ENCODE assay signal across 24 cellular contexts in genomic region chr6:105204331-105204730, GRCh38. TPM values are rescaled to one million over a fixed set of nuclear protein-coding genes. Genes with fewer than 3 reads are reported as not detected.
DNase-seq lines count a peak whose midpoint lies in the region; ATAC-seq and TF ChIP-seq lines count a peak whose summit lies in the region.
"Had no signal": no experiment of that assay in that cellular context is flagged by ENCODE, and none has a peak within 500 bp of the region (broad histone marks: within the 10 kb centered on the region; RNA-seq: fewer than 3 reads in every experiment).

No MANE protein-coding gene starts in this region.

- H2BK20ac ChIP-seq in IMR-90 (ENCODE audit: low read depth, low read length): no peak overlapping the region

- intact Hi-C loops in IMR-90 (cut with micrococcal nuclease): no loop called here

- TF ChIP-seq RAD21 in IMR-90 (IDR thresholded peaks at IDR 0.05; ENCODE audit: low read length): no peak

- H3K18ac ChIP-seq in IMR-90 (ENCODE audit: low read depth, low read length) (no peak overlapping the region), neuronal stem cell (ENCODE audit: low read length) (no peak overlapping the region)

- H4K8ac ChIP-seq in IMR-90 (ENCODE audit: low read depth in 2 of 2, low read length in 2 of 2): no peak overlapping the region
- H4K8ac ChIP-seq in neuronal stem cell (ENCODE audit: low read depth, low read length): no peak overlapping the region

- peak; percentile 74 for DNase-seq in IMR-90
- DNase-seq in fibroblast of pulmonary artery (ENCODE audit: low read depth): peak; percentile 25
- DNase-seq in neuronal stem cell (ENCODE audit: low spot score): no peak
- DNase-seq in NCI-H345 treated with DMSO at 0.1 percent for 48 hours (lab: John Stamatoyannopoulos, UW; ENCODE audit: unreplicated experiment): no peak
- no peak for DNase-seq in activated CD8-positive, alpha-beta memory T cell treated with anti-CD3 and anti-CD28 coated beads, Interleukin-2, amount 50 U/mL, for 4 hours
- DNase-seq: activated CD4-positive, CD25-positive, alpha-beta regulatory T cell treated with anti-CD3 and anti-CD28 coated beads, Interleukin-2, amount 50 U/mL, for 72 hours; activated CD8-positive, alpha-beta T cell treated with anti-CD3 and anti-CD28 coated beads, Interleukin-2, amount 10 ng/mL, durations not matched to agents 7 days and 5 days; activated naive CD8-positive, alpha-beta T cell treated with anti-CD3 and anti-CD28 coated beads for 36 hours; activated T-cell treated with anti-CD3 and anti-CD28 coated beads for 4 hours; foreskin melanocyte; GOT3; heart right ventricle; left colon; NCI-H1694; NCI-H526 treated with DMSO at 0.1 percent for 48 hours; nucleus accumbens; Peyer's patch; SJCRH30; uterus had no signal

- H3K23ac ChIP-seq in IMR-90 (ENCODE audit: low read depth, low read length) (no peak overlapping the region), neuronal stem cell (ENCODE audit: low read depth, low read length, poor library complexity) (no peak overlapping the region)

- H3K27ac ChIP-seq in IMR-90 (ENCODE audit: insufficient read depth, low read length) (no peak overlapping the region), neuronal stem cell (replicated peaks; ENCODE audit: low read length) (no peak overlapping the region)
- H3K27ac ChIP-seq: heart right ventricle, Peyer's patch, SJCRH30, thoracic aorta, uterus had no signal

- TF ChIP-seq CTCF in IMR-90 (conservative IDR thresholded peaks at IDR 0.05; ENCODE audit: low read depth, low read length) (no peak), fibroblast of pulmonary artery (IDR thresholded peaks at IDR 0.05; ENCODE audit: low read length, missing control alignments) (no peak)

- no peak overlapping the region for H3K4me3 ChIP-seq in IMR-90 (ENCODE audit: insufficient read depth, low read depth, low read length)
- no peak overlapping the region for H3K4me3 ChIP-seq in fibroblast of pulmonary artery (replicated peaks; ENCODE audit: low read depth, low read length)
- no peak overlapping the region for H3K4me3 ChIP-seq in neuronal stem cell (ENCODE audit: low read length in 2 of 2)
- H3K4me3 ChIP-seq: heart right ventricle, Peyer's patch, SJCRH30, thoracic aorta, uterus had no signal

- no peak overlapping the region for H2BK12ac ChIP-seq in neuronal stem cell (ENCODE audit: low read length)

- dilution Hi-C loops in IMR-90 (cut with HindIII; ENCODE audit: low sequenced_read_pairs, unreplicated experiment): no loop called here

- H3K9me3 ChIP-seq in IMR-90 (ENCODE audit: control insufficient read depth, insufficient read depth, low read length) (no peaks in the 10 kb centered on the region), neuronal stem cell (replicated peaks in 1 of 2; ENCODE audit: control insufficient read depth in 2 of 2, insufficient read depth in 1 of 2, low read depth in 1 of 2, low read length in 2 of 2) (no peaks in the 10 kb centered on the region)
- H3K9me3 ChIP-seq: heart right ventricle, Peyer's patch, SJCRH30, thoracic aorta, uterus had no signal

- no peaks in the 10 kb centered on the region for H3K79me1 ChIP-seq in IMR-90 (ENCODE audit: low read depth in 1 of 2, low read length in 2 of 2)
- H3K79me1 ChIP-seq in neuronal stem cell (ENCODE audit: low read depth, low read length): no peaks in the 10 kb centered on the region

- H4K20me1 ChIP-seq in IMR-90 (ENCODE audit: insufficient read depth, low read length): no peaks in the 10 kb centered on the region

- H2AK5ac ChIP-seq in IMR-90 (ENCODE audit: low read depth, low read length): no peak overlapping the region
- no peak overlapping the region for H2AK5ac ChIP-seq in neuronal stem cell (ENCODE audit: low read depth, low read length)

- H2BK5ac ChIP-seq in IMR-90 (ENCODE audit: low read depth, low read length, poor library complexity, severe bottlenecking) (no peak overlapping the region), neuronal stem cell (ENCODE audit: low read length) (no peak overlapping the region)

- no peak overlapping the region for H3K56ac ChIP-seq in IMR-90 (ENCODE audit: extremely low read depth, insufficient read depth, low read length)

- no peak overlapping the region for H2AFZ ChIP-seq in IMR-90 (replicated peaks; ENCODE audit: low read length, poor library complexity)
- peak overlapping the region; percentile 13 for H2AFZ ChIP-seq in neuronal stem cell (ENCODE audit: low read length)

- no peaks in the 10 kb centered on the region for H3K27me3 ChIP-seq in IMR-90 (ENCODE audit: control insufficient read depth, insufficient read depth, low read length)
- no peaks in the 10 kb centered on the region for H3K27me3 ChIP-seq in neuronal stem cell (ENCODE audit: control insufficient read depth in 3 of 3, insufficient read depth in 3 of 3, low read depth in 1 of 3, low read length in 3 of 3)
- H3K27me3 ChIP-seq: heart right ventricle, Peyer's patch, SJCRH30, uterus had no signal

- CTCF ChIA-PET in IMR-90 (lab: Yijun Ruan, JAX): no interaction called here

- ATAC-seq in IMR-90 (ENCODE audit: low read depth) (peak; percentile 57), SK-N-SH treated with all-trans-retinoic acid at 6 μM for 48 hours (peak; percentile 80), HG03354 (IDR thresholded peaks at IDR 0.05; ENCODE audit: poor library complexity, severe bottlenecking, unreplicated experiment) (no peak)
- ATAC-seq: activated CD8-positive, alpha-beta T cell treated with anti-CD3 and anti-CD28 coated beads, Interleukin-2, amount 10 ng/mL, durations not matched to agents 7 days and 5 days; heart right ventricle; left colon had no signal

- no peak overlapping the region for H4K5ac ChIP-seq in IMR-90 (ENCODE audit: low read depth, low read length)

- H2BK15ac ChIP-seq in IMR-90 (ENCODE audit: low read depth, low read length) (no peak overlapping the region), neuronal stem cell (ENCODE audit: low read length) (no peak overlapping the region)

- in situ Hi-C loops in IMR-90 (cut with MboI; ENCODE audit: low sequenced_read_pairs): no loop called here

- POLR2A ChIA-PET in IMR-90 (lab: Charles Lee; ENCODE audit: unreplicated experiment): no interaction called here

- H2BK120ac ChIP-seq in IMR-90 (ENCODE audit: low read depth, low read length) (no peak overlapping the region), neuronal stem cell (ENCODE audit: low read depth, low read length) (no peak overlapping the region)

- H3K36me3 ChIP-seq in IMR-90 (ENCODE audit: control insufficient read depth, insufficient read depth, low read length): no peaks in the 10 kb centered on the region
- no peaks in the 10 kb centered on the region for H3K36me3 ChIP-seq in neuronal stem cell (replicated peaks in 1 of 2; ENCODE audit: control insufficient read depth in 2 of 2, insufficient read depth in 2 of 2, low read length in 2 of 2)
- H3K36me3 ChIP-seq: heart right ventricle, Peyer's patch, SJCRH30, thoracic aorta, uterus had no signal

- BruUV-seq in IMR-90 (replicated peaks; lab: Mats Ljungman, UMichigan): no TSS peak

- H4K91ac ChIP-seq in IMR-90 (ENCODE audit: insufficient read depth, low read depth, low read length): no peak overlapping the region
- no peak overlapping the region for H4K91ac ChIP-seq in neuronal stem cell (ENCODE audit: low read depth, low read length, poor library complexity)

- H3K4me2 ChIP-seq in IMR-90 (ENCODE audit: low read depth, low read length): no peak overlapping the region; the same call in 1 of the 2 replicates
- H3K4me2 ChIP-seq in neuronal stem cell (ENCODE audit: insufficient read depth, low read length, poor library complexity, severe bottlenecking): no peak overlapping the region

- no CpG with 5 or more reads among the region's 1 CpG for WGBS in IMR-90 (ENCODE audit: extremely low coverage in 2 of 2, insufficient read length in 1 of 2), 2 experiments
- no CpG with 5 or more reads among the region's 1 CpG for WGBS in neuronal stem cell (ENCODE audit: extremely low coverage in 2 of 2, insufficient read length in 2 of 2, insufficient replicate concordance in 1 of 2), 2 donors

- TF ChIP-seq POLR2A in IMR-90 (IDR thresholded peaks at IDR 0.05; ENCODE audit: low read depth, low read length): no peak

- peaks cover under 1% of the 10 kb centered on the region; the same call in 1 of the 2 replicates for H3K4me1 ChIP-seq in IMR-90 (ENCODE audit: control insufficient read depth, insufficient read depth, low read length)
- no peaks in the 10 kb centered on the region for H3K4me1 ChIP-seq in neuronal stem cell (ENCODE audit: control insufficient read depth in 2 of 2, insufficient read depth in 1 of 2, low read depth in 1 of 2, low read length in 2 of 2)
- H3K4me1 ChIP-seq: Peyer's patch, uterus had no signal

- H2AK9ac ChIP-seq in IMR-90 (replicated peaks; ENCODE audit: low read depth, low read length, poor library complexity): no peak overlapping the region

- H3K9ac ChIP-seq in IMR-90 (ENCODE audit: low read depth, low read length): no peak overlapping the region
- H3K9ac ChIP-seq in neuronal stem cell (ENCODE audit: low read depth, low read length, poor library complexity): no peak overlapping the region

- H3K9me1 ChIP-seq in IMR-90 (ENCODE audit: insufficient read depth, low read length): no peaks in the 10 kb centered on the region

- H3K14ac ChIP-seq in IMR-90 (replicated peaks; ENCODE audit: low read depth, low read length) (no peak overlapping the region), neuronal stem cell (ENCODE audit: low read length) (no peak overlapping the region)

- H3K4ac ChIP-seq in IMR-90 (ENCODE audit: low read depth, low read length): no peak overlapping the region
- H3K4ac ChIP-seq in neuronal stem cell (ENCODE audit: low read length): no peak overlapping the region

TF ChIP-seq in IMR-90, 13 proteins besides CTCF, POLR2A, EP300 and RAD21 (continues in another document):
- no peak for TF ChIP-seq RCOR1 (IDR thresholded peaks at IDR 0.05; ENCODE audit: insufficient replicate concordance, low read length)
- no peak for TF ChIP-seq MAFK (IDR thresholded peaks at IDR 0.05; ENCODE audit: low read depth, low read length)
- TF ChIP-seq CHD1 (IDR thresholded peaks at IDR 0.05; ENCODE audit: low read depth, low read length): no peak
- no peak for TF ChIP-seq FOS (IDR thresholded peaks at IDR 0.05; ENCODE audit: low read depth, low read length)
- TF ChIP-seq CEBPB (IDR thresholded peaks at IDR 0.05; ENCODE audit: low read depth, low read length): no peak

TF ChIP-seq in SK-N-SH treated with all-trans-retinoic acid at 6 μM for 48 hours, 23 proteins besides CTCF, POLR2A, EP300 and RAD21 (continues in another document):
- TF ChIP-seq ARNTL (CRISPR knock-in tag; IDR thresholded peaks at IDR 0.05; ENCODE audit: borderline replicate concordance, low read depth): no peak
- no peak for TF ChIP-seq PPARA (CRISPR knock-in tag; IDR thresholded peaks at IDR 0.05; ENCODE audit: borderline replicate concordance)
- peak; percentile 72; the same call in 1 of the 2 replicates for TF ChIP-seq TOX (CRISPR knock-in tag; IDR thresholded peaks at IDR 0.05; ENCODE audit: borderline replicate concordance)

RNA-seq across cellular contexts. Expression of gene POPDC3, which starts 24.5 kb away (rescaled TPM):
- total RNA-seq in IMR-90 (2012; rRNA removed): 25.8 and 29.4 TPM in 2 replicates
- 19.7 and 22.7 TPM in 2 replicates for polyA plus RNA-seq in IMR-90 (2012; rRNA removed)
- polyA plus RNA-seq in IMR-90 (2012; cell fraction: cytosol; rRNA removed): 3.7 and 8.9 TPM in 2 replicates
- polyA plus RNA-seq in IMR-90 (2012; cell fraction: nucleus; rRNA removed; ENCODE audit: low replicate concordance): 1.9 and 20.4 TPM in 2 replicates
- polyA plus RNA-seq in neuronal stem cell (2013, experiment 1 of 2): 3.1 TPM
- polyA plus RNA-seq in neuronal stem cell (2013, experiment 2 of 2): 3.2 TPM
- total RNA-seq: activated CD8-positive, alpha-beta T cell treated with anti-CD3 and anti-CD28 coated beads, Interleukin-2, amount 10 ng/mL, durations not matched to agents 7 days and 5 days; activated naive CD8-positive, alpha-beta T cell treated with anti-CD3 and anti-CD28 coated beads for 36 hours; left colon; Peyer's patch; T-helper 1 cell treated with Interleukin-12 subunit alpha and Interleukin-12 subunit beta and Interleukin-4 antibody, amounts not matched to agents 30 ng/mL and 1 ng/mL, for 36 hours; thoracic aorta had no signal
- polyA plus RNA-seq: CD14-positive monocyte had no signal

Comparison
In these comparisons a context has a peak if more than half of its experiments do, and no peak if none do; other contexts are left out.
1. DNase-seq: peak in IMR-90 (single experiment) and fibroblast of pulmonary artery (single experiment); none in neuronal stem cell (single experiment), NCI-H345 treated with DMSO at 0.1 percent for 48 hours (single experiment) and activated CD8-positive, alpha-beta memory T cell treated with anti-CD3 and anti-CD28 coated beads, Interleukin-2, amount 50 U/mL, for 4 hours (single experiment).